8 cellular contexts compared by ENCODE assay signal in the genomic region with DNA sequence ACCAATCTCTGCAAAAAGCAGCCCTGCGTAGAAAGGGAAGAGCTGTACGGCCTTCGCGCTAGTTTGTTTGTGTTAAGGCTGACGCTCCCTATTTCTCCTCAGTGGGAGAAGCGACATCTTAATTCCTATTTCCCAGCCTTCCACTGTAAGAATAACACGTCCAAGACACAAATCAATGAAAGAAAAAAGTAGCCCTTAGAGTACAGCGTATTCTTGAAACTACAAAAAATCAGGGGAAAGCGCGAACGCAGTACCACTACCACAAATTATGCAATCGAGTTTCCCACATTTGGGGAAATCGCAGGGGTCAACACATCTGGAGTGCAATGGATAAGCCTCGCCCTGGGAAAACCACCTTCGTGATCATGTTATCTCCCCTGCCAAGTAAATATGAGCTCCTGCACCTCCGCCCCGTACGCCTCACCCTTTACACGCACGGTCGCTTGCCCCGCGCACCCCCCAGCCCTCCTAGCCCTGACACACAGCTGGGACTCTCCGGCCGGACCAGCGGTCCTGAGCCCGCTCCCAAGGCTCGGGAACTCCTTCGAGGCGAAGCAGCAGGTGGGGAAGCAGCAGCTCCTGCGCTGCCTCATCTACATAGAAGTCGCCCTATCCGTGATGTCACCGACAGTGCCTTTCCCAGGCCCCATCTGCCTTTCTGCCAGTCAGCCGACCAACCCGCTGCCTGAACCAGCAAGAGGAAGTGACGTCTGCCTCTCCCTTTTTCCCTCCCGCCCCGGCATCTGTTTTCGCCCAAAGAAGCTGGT.
A peak's percentile ranks its signal among the peaks of the same experiment; 100 is the strongest.
DNase-seq lines count a peak whose midpoint lies in the region; TF ChIP-seq lines count a peak whose summit lies in the region.

No MANE protein-coding gene starts in this region.

- CTCF ChIA-PET in AG04450 (lab: Charles Lee): interaction anchor here (0.6 to 0.9 kb wide), 2 partner anchors 16 to 37 kb away, joined by 3 read pairs; no protein-coding TSS in a partner anchor

- no peaks in the 10 kb centered on the region for H3K4me1 ChIP-seq in Loucy (ENCODE audit: insufficient read depth, low read length, poor library complexity, severe bottlenecking)
- H3K4me1 ChIP-seq in hepatocyte (ENCODE audit: insufficient read depth): peaks cover 3% of the 10 kb centered on the region
- H3K4me1 ChIP-seq in urinary bladder (ENCODE audit: insufficient read depth): no peaks in the 10 kb centered on the region

- H3K9me2 ChIP-seq in Loucy (replicated peaks; ENCODE audit: low read depth, low read length): no peaks in the 10 kb centered on the region
- H3K9me2 ChIP-seq in hepatocyte (replicated peaks; ENCODE audit: insufficient read depth): no peaks in the 10 kb centered on the region

- no peaks in the 10 kb centered on the region for H3K27me3 ChIP-seq in AG04450 (ENCODE audit: control insufficient read depth, insufficient read depth, low read length)
- H3K27me3 ChIP-seq in Loucy (ENCODE audit: insufficient read depth, low read length, poor library complexity, severe bottlenecking): no peaks in the 10 kb centered on the region
- no peaks in the 10 kb centered on the region for H3K27me3 ChIP-seq in hepatocyte

- DNase-seq in AG04450 (ENCODE audit: low read depth, low spot score) (peak; percentile 21), GM19240 (ENCODE audit: insufficient read length, low spot score) (peak; percentile 78), T-helper 9 cell (peak; percentile 74), astrocyte of the hippocampus (ENCODE audit: low read depth, low spot score) (peak; percentile 92), hepatocyte (ENCODE audit: low spot score) (peak; percentile 90), putamen (ENCODE audit: low spot score) (peak; percentile 93)

- peak overlapping the region; percentile 85 for H2AFZ ChIP-seq in Loucy (ENCODE audit: low read length)
- peak overlapping the region; percentile 66 for H2AFZ ChIP-seq in hepatocyte

- no peaks in the 10 kb centered on the region for H3F3A ChIP-seq in Loucy (ENCODE audit: low read depth)

- H3K4me3 ChIP-seq in AG04450 (ENCODE audit: low read depth, low read length) (peak overlapping the region; percentile 60), Loucy (ENCODE audit: low read length, poor library complexity, severe bottlenecking) (peak overlapping the region; percentile 68), hepatocyte (peak overlapping the region; percentile 23), urinary bladder (ENCODE audit: low read depth, low read length) (peak overlapping the region; percentile 42)

- H4K20me1 ChIP-seq in Loucy (ENCODE audit: insufficient read depth, low read length, poor library complexity, severe bottlenecking): no peaks in the 10 kb centered on the region
- no peaks in the 10 kb centered on the region for H4K20me1 ChIP-seq in hepatocyte (ENCODE audit: insufficient read depth, poor library complexity, severe bottlenecking)

- no peaks in the 10 kb centered on the region for H3K36me3 ChIP-seq in Loucy (ENCODE audit: insufficient read depth, low read length)
- no peaks in the 10 kb centered on the region for H3K36me3 ChIP-seq in hepatocyte (replicated peaks; ENCODE audit: insufficient read depth, low read depth)
- no peaks in the 10 kb centered on the region for H3K36me3 ChIP-seq in urinary bladder (ENCODE audit: insufficient read depth)

- POLR2A ChIA-PET in AG04450 (lab: Yijun Ruan, JAX): no interaction called here

- H3K79me2 ChIP-seq in Loucy (ENCODE audit: insufficient read depth, low read length): no peaks in the 10 kb centered on the region
- no peaks in the 10 kb centered on the region for H3K79me2 ChIP-seq in hepatocyte

- H3K27ac ChIP-seq in AG04450 (ENCODE audit: low read depth, low read length) (peak overlapping the region; percentile 65), hepatocyte (peak overlapping the region; percentile 90), urinary bladder (ENCODE audit: low read depth) (peak overlapping the region; percentile 93)

- peak overlapping the region; percentile 41 for H3K9ac ChIP-seq in Loucy (ENCODE audit: low read depth, low read length, poor library complexity, severe bottlenecking)

- 25% methylated on average over 34 of the region's 40 CpGs for WGBS in hepatocyte (ENCODE audit: low lambda C conversion rate, missing lambda C conversion rate)
- 3% methylated on average over 40 of the region's 40 CpGs for WGBS in urinary bladder

- TF ChIP-seq CTCF in AG04450 (IDR thresholded peaks at IDR 0.05; ENCODE audit: low read depth, low read length) (no peak), Loucy (conservative IDR thresholded peaks at IDR 0.05; ENCODE audit: low read length) (no peak), hepatocyte (IDR thresholded peaks at IDR 0.05; ENCODE audit: poor library complexity) (no peak)

- H3K9me3 ChIP-seq in AG04450 (ENCODE audit: control insufficient read depth, insufficient read depth, low read length) (no peaks in the 10 kb centered on the region; the same call in 1 of the 2 replicates), Loucy (ENCODE audit: insufficient read depth, low read depth, low read length) (no peaks in the 10 kb centered on the region; the same call in 1 of the 2 replicates), hepatocyte (ENCODE audit: low read depth) (no peaks in the 10 kb centered on the region)

- H3K4me2 ChIP-seq in Loucy (ENCODE audit: low read depth, low read length, poor library complexity, severe bottlenecking): peak overlapping the region; percentile 53
- peak overlapping the region; percentile 69 for H3K4me2 ChIP-seq in hepatocyte

Comparison
In these comparisons a context has a peak if more than half of its experiments do, and no peak if none do; other contexts are left out.
1. Peak in every context shown above with its lines: DNase-seq, H3K4me3 ChIP-seq and H3K27ac ChIP-seq.
2. DNase-seq: peak in every context shown above with its lines; median percentile 93 in putamen; 92 in astrocyte of the hippocampus; 90 in hepatocyte; 78 in GM19240; 74 in T-helper 9 cell; 21 in AG04450.